Comparison of ENCODE assay signal across 16 cellular contexts in the genomic region with DNA sequence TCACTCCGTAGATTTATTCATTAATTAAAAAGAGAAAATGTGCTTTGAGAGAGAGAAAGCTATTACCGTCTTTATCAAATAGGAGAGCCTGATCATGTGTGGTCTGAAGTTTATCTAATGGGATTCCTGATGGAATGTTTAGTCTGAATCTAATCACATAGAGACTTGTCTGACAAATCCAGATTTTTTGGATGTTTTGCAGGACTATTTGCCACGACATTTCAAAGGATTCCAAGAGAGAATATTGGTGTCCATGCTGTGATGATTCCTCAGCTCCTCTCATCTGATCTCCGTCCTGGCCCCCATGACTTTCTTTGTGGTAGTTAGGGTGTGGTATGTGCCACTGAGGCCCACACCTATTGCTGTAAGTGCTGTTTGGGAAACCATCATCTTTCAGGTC. TPM values are rescaled to one million over a fixed set of nuclear protein-coding genes. Genes with fewer than 3 reads are reported as not detected.
A peak's percentile ranks its signal among the peaks of the same experiment; 100 is the strongest.
DNase-seq lines count a peak whose midpoint lies in the region; ATAC-seq and TF ChIP-seq lines count a peak whose summit lies in the region.
"Had no signal": no experiment of that assay in that cellular context is flagged by ENCODE, and none has a peak within 500 bp of the region (broad histone marks: within the 10 kb centered on the region; RNA-seq: fewer than 3 reads in every experiment).

No MANE protein-coding gene starts in this region.

- H2AFZ ChIP-seq in smooth muscle cell (ENCODE audit: low read depth) = no peak overlapping the region

- no peak for TF ChIP-seq CTCF in CD14-positive monocyte (IDR thresholded peaks at IDR 0.05)
- no peak for TF ChIP-seq CTCF in smooth muscle cell (IDR thresholded peaks at IDR 0.05; ENCODE audit: borderline replicate concordance, insufficient read depth, poor library complexity, severe bottlenecking)

- DNase-seq in CD14-positive monocyte (ENCODE audit: low spot score) = no peak
- peak; percentile 7 for DNase-seq in OCI-M1 (lab: John Stamatoyannopoulos, UW)
- peak; percentile 49 for DNase-seq in amniotic epithelial cell (ENCODE audit: low read depth)
- no peak for DNase-seq in smooth muscle cell (lab: John Stamatoyannopoulos, UW; ENCODE audit: unreplicated experiment)
- DNase-seq in KG1 (lab: John Stamatoyannopoulos, UW) = no peak
- DNase-seq in stimulated activated CD8-positive, alpha-beta memory T cell treated with anti-CD3 and anti-CD28 coated beads, Interleukin-4, amount 100 ng/mL, for 48 hours = no peak
- DNase-seq: 8988T; AML-193; Calu3; CD4-positive, alpha-beta T cell; DMS 273 treated with DMSO at 0.1 percent for 48 hours; H7 had no signal

- peak overlapping the region; percentile 16 to 77 (median 65) for H3K27ac Mint-ChIP-seq in CD14-positive monocyte
- H3K27ac Mint-ChIP-seq: CD4-positive, alpha-beta T cell had no signal

- no peaks in the 10 kb centered on the region for H3F3A ChIP-seq in smooth muscle cell (ENCODE audit: low read depth)

- no peaks in the 10 kb centered on the region for H3K27me3 ChIP-seq in smooth muscle cell (ENCODE audit: low read depth)
- H3K27me3 ChIP-seq: BLaER1 had no signal

- peaks cover 4 to 10% (median 8%) of the 10 kb centered on the region in 3 donors for H3K27me3 Mint-ChIP-seq in CD14-positive monocyte (ENCODE audit: low read depth in 3 of 3)

- no peaks in the 10 kb centered on the region for H3K36me3 ChIP-seq in smooth muscle cell (ENCODE audit: low read depth)

- no peak for ATAC-seq in HG03460 (IDR thresholded peaks at IDR 0.05; ENCODE audit: unreplicated experiment)

- H3K9me3 Mint-ChIP-seq in CD14-positive monocyte = peaks cover 0 to 3% (median 1%) of the 10 kb centered on the region in 7 donors
- H3K9me3 Mint-ChIP-seq: CD4-positive, alpha-beta T cell had no signal

- H3K4me2 ChIP-seq in smooth muscle cell = peak overlapping the region; percentile 49
- H3K4me2 ChIP-seq: BLaER1 had no signal

- intact Hi-C loops in CD14-positive monocyte (cut with micrococcal nuclease) = no loop called here

- H3K36me3 Mint-ChIP-seq in CD14-positive monocyte = peaks cover 2 to 4% of the 10 kb centered on the region in 2 donors

- no peak overlapping the region for H3K4me3 ChIP-seq in smooth muscle cell
- H3K4me3 ChIP-seq: BLaER1 had no signal

- peaks cover 14% of the 10 kb centered on the region for H3K4me1 ChIP-seq in smooth muscle cell (ENCODE audit: low read depth)
- H3K4me1 ChIP-seq: BLaER1 had no signal

- H3K4me1 Mint-ChIP-seq in CD14-positive monocyte = peaks cover 31% of the 10 kb centered on the region

- H3K9me3 ChIP-seq in smooth muscle cell (replicated peaks; ENCODE audit: low read depth) = no peaks in the 10 kb centered on the region

- no peak overlapping the region for H3K9ac ChIP-seq in smooth muscle cell (ENCODE audit: low read depth)
- H3K9ac ChIP-seq: BLaER1 had no signal

- WGBS in smooth muscle cell (ENCODE audit: low lambda C conversion rate) = 42% methylated on average over 4 of the region's 4 CpGs

- peak overlapping the region; percentile 84 for H3K27ac ChIP-seq in smooth muscle cell (ENCODE audit: low read depth)
- H3K27ac ChIP-seq: BLaER1 had no signal

- H4K20me1 ChIP-seq in smooth muscle cell (ENCODE audit: low read depth) = no peaks in the 10 kb centered on the region
- H4K20me1 ChIP-seq: BLaER1 had no signal

- no peaks in the 10 kb centered on the region for H3K79me2 ChIP-seq in smooth muscle cell (ENCODE audit: low read depth)

- peak overlapping the region in 1 of 2 donors; percentile 57 for H3K4me3 Mint-ChIP-seq in CD14-positive monocyte
- H3K4me3 Mint-ChIP-seq: CD4-positive, alpha-beta T cell had no signal

RNA-seq across cellular contexts. Expression of a gene that starts 20.1 kb away (rescaled TPM):
- 1 to 10 TPM; 1.2 to 2.7 TPM for polyA plus RNA-seq in CD14-positive monocyte
- total RNA-seq in smooth muscle cell = 184 and 192 TPM in 2 replicates
- 116 and 157 TPM in 2 replicates for polyA plus RNA-seq in smooth muscle cell
- total RNA-seq: CD4-positive, alpha-beta T cell; Daoy; HT1080 had no signal

RNA-seq across cellular contexts. Expression of a gene that starts 34.6 kb away (rescaled TPM):
- polyA plus RNA-seq in CD14-positive monocyte = under 1 TPM; 0.35 to 0.50 TPM
- 23.7 and 38.5 TPM in 2 replicates for total RNA-seq in smooth muscle cell
- 31.7 and 32.7 TPM in 2 replicates for polyA plus RNA-seq in smooth muscle cell
- total RNA-seq: Daoy, H7 had no signal

RNA-seq across cellular contexts. Expression of a gene that starts 35.0 kb away (rescaled TPM):
- polyA plus RNA-seq in CD14-positive monocyte (1 to 10 TPM in 1 of 2 donors, under 1 TPM in 1; 0.86 to 1.1 TPM), smooth muscle cell (77.5 and 146 TPM in 2 replicates)
- total RNA-seq in smooth muscle cell = 66.3 and 69.4 TPM in 2 replicates
- total RNA-seq: Daoy, H7, HT1080 had no signal

Comparison
In these comparisons a context has a peak if more than half of its experiments do, and no peak if none do; other contexts are left out.
1. DNase-seq: peak in OCI-M1 (single experiment) and amniotic epithelial cell (single experiment); none in CD14-positive monocyte (single experiment), smooth muscle cell (single experiment), KG1 (single experiment) and stimulated activated CD8-positive, alpha-beta memory T cell treated with anti-CD3 and anti-CD28 coated beads, Interleukin-4, amount 100 ng/mL, for 48 hours (single experiment).
2. RNA of a gene that starts 20.1 kb away (polyA plus RNA-seq): 116 to 157 TPM in smooth muscle cell; 1.2 to 2.7 TPM in CD14-positive monocyte; every median in the first group is over 10 times any median in the second.
3. RNA of a gene that starts 34.6 kb away (polyA plus RNA-seq): 31.7 to 32.7 TPM in smooth muscle cell; 0.35 to 0.50 TPM in CD14-positive monocyte; every median in the first group is over 10 times any median in the second.
4. RNA of a gene that starts 35.0 kb away (polyA plus RNA-seq): 77.5 to 146 TPM in smooth muscle cell; 0.86 to 1.1 TPM in CD14-positive monocyte; every median in the first group is over 10 times any median in the second.